In genomic region chr13:29508130-29508873, GRCh38 we compare ENCODE assay signal across 1 cellular context.
TF ChIP-seq lines count a peak whose summit lies in the region.

No MANE protein-coding gene starts in this region.

TF ChIP-seq in HepG2, 621 proteins besides CTCF, POLR2A, EP300 and RAD21 (continued from another document and continues in another):
- TF ChIP-seq FOXO4 (CRISPR knock-in tag; conservative IDR thresholded peaks at IDR 0.05) (no peak), ZNF558 (CRISPR knock-in tag; IDR thresholded peaks at IDR 0.05; ENCODE audit: borderline replicate concordance) (no peak), ATF5 (CRISPR knock-in tag; IDR thresholded peaks at IDR 0.05; ENCODE audit: low read depth) (no peak), SPEN (CRISPR knock-in tag; IDR thresholded peaks at IDR 0.05; ENCODE audit: low read depth) (no peak), CHD2 (IDR thresholded peaks at IDR 0.05; ENCODE audit: low read depth, low read length) (no peak), ERF (CRISPR knock-in tag; IDR thresholded peaks at IDR 0.05) (no peak), ZFP37 (CRISPR knock-in tag; IDR thresholded peaks at IDR 0.05; ENCODE audit: borderline replicate concordance) (no peak), RFX1 (IDR thresholded peaks at IDR 0.05) (no peak), RFX3 (CRISPR knock-in tag; IDR thresholded peaks at IDR 0.05) (no peak), HES4 (CRISPR knock-in tag; IDR thresholded peaks at IDR 0.05; ENCODE audit: borderline replicate concordance) (no peak), MEIS1 (CRISPR knock-in tag; IDR thresholded peaks at IDR 0.05; ENCODE audit: borderline replicate concordance) (no peak), ZNF510 (CRISPR knock-in tag; IDR thresholded peaks at IDR 0.05; ENCODE audit: low read depth) (no peak), HOXD1 (CRISPR knock-in tag; IDR thresholded peaks at IDR 0.05) (no peak), ZNF224 (CRISPR knock-in tag; IDR thresholded peaks at IDR 0.05) (peak; percentile 74; the same call in 1 of the 2 replicates), ZNF530 (CRISPR knock-in tag; IDR thresholded peaks at IDR 0.05; ENCODE audit: low read depth) (no peak), ZBTB7A (CRISPR knock-in tag; IDR thresholded peaks at IDR 0.05) (no peak), ZNF790 (CRISPR knock-in tag; IDR thresholded peaks at IDR 0.05; ENCODE audit: borderline replicate concordance) (no peak), SMYD3 (CRISPR knock-in tag; IDR thresholded peaks at IDR 0.05) (no peak), ZNF17 (CRISPR knock-in tag; IDR thresholded peaks at IDR 0.05) (no peak), ZNF160 (CRISPR knock-in tag; IDR thresholded peaks at IDR 0.05) (no peak), SMARCC2 (IDR thresholded peaks at IDR 0.05) (no peak), ZNF24 (IDR thresholded peaks at IDR 0.05) (no peak), PRDM15 (CRISPR knock-in tag; IDR thresholded peaks at IDR 0.05) (no peak), ZNF550 (CRISPR knock-in tag; IDR thresholded peaks at IDR 0.05; ENCODE audit: borderline replicate concordance) (no peak), SRF (IDR thresholded peaks at IDR 0.05; ENCODE audit: low read depth, low read length) (no peak), HNF4A (CRISPR knock-in tag; IDR thresholded peaks at IDR 0.05) (peak; percentile 65)
- TF ChIP-seq, protein P1, sequence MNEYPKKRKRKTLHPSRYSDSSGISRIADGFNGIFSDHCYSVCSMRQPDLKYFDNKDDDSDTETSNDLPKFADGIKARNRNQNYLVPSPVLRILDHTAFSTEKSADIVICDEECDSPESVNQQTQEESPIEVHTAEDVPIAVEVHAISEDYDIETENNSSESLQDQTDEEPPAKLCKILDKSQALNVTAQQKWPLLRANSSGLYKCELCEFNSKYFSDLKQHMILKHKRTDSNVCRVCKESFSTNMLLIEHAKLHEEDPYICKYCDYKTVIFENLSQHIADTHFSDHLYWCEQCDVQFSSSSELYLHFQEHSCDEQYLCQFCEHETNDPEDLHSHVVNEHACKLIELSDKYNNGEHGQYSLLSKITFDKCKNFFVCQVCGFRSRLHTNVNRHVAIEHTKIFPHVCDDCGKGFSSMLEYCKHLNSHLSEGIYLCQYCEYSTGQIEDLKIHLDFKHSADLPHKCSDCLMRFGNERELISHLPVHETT (CRISPR knock-in tag; conservative IDR thresholded peaks at IDR 0.05): no peak
- TF ChIP-seq, protein P2, sequence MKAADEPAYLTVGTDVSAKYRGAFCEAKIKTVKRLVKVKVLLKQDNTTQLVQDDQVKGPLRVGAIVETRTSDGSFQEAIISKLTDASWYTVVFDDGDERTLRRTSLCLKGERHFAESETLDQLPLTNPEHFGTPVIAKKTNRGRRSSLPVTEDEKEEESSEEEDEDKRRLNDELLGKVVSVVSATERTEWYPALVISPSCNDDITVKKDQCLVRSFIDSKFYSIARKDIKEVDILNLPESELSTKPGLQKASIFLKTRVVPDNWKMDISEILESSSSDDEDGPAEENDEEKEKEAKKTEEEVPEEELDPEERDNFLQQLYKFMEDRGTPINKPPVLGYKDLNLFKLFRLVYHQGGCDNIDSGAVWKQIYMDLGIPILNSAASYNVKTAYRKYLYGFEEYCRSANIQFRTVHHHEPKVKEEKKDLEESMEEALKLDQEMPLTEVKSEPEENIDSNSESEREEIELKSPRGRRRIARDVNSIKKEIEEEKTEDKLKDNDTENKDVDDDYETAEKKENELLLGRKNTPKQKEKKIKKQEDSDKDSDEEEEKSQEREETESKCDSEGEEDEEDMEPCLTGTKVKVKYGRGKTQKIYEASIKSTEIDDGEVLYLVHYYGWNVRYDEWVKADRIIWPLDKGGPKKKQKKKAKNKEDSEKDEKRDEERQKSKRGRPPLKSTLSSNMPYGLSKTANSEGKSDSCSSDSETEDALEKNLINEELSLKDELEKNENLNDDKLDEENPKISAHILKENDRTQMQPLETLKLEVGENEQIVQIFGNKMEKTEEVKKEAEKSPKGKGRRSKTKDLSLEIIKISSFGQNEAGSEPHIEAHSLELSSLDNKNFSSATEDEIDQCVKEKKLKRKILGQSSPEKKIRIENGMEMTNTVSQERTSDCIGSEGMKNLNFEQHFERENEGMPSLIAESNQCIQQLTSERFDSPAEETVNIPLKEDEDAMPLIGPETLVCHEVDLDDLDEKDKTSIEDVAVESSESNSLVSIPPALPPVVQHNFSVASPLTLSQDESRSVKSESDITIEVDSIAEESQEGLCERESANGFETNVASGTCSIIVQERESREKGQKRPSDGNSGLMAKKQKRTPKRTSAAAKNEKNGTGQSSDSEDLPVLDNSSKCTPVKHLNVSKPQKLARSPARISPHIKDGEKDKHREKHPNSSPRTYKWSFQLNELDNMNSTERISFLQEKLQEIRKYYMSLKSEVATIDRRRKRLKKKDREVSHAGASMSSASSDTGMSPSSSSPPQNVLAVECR (CRISPR knock-in tag; IDR thresholded peaks at IDR 0.05; ENCODE audit: borderline replicate concordance): no peak
- TF ChIP-seq, protein P3, sequence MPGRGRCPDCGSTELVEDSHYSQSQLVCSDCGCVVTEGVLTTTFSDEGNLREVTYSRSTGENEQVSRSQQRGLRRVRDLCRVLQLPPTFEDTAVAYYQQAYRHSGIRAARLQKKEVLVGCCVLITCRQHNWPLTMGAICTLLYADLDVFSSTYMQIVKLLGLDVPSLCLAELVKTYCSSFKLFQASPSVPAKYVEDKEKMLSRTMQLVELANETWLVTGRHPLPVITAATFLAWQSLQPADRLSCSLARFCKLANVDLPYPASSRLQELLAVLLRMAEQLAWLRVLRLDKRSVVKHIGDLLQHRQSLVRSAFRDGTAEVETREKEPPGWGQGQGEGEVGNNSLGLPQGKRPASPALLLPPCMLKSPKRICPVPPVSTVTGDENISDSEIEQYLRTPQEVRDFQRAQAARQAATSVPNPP (CRISPR knock-in tag; IDR thresholded peaks at IDR 0.05): no peak
- TF ChIP-seq, protein P4, sequence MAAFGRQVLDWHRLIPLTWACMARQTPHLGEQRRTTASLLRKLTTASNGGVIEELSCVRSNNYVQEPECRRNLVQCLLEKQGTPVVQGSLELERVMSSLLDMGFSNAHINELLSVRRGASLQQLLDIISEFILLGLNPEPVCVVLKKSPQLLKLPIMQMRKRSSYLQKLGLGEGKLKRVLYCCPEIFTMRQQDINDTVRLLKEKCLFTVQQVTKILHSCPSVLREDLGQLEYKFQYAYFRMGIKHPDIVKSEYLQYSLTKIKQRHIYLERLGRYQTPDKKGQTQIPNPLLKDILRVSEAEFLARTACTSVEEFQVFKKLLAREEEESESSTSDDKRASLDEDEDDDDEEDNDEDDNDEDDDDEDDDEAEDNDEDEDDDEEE (CRISPR knock-in tag; IDR thresholded peaks at IDR 0.05): no peak
- TF ChIP-seq, protein P5, sequence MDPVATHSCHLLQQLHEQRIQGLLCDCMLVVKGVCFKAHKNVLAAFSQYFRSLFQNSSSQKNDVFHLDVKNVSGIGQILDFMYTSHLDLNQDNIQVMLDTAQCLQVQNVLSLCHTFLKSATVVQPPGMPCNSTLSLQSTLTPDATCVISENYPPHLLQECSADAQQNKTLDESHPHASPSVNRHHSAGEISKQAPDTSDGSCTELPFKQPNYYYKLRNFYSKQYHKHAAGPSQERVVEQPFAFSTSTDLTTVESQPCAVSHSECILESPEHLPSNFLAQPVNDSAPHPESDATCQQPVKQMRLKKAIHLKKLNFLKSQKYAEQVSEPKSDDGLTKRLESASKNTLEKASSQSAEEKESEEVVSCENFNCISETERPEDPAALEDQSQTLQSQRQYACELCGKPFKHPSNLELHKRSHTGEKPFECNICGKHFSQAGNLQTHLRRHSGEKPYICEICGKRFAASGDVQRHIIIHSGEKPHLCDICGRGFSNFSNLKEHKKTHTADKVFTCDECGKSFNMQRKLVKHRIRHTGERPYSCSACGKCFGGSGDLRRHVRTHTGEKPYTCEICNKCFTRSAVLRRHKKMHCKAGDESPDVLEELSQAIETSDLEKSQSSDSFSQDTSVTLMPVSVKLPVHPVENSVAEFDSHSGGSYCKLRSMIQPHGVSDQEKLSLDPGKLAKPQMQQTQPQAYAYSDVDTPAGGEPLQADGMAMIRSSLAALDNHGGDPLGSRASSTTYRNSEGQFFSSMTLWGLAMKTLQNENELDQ (CRISPR knock-in tag; IDR thresholded peaks at IDR 0.05; ENCODE audit: borderline replicate concordance): no peak
- TF ChIP-seq, protein P6, sequence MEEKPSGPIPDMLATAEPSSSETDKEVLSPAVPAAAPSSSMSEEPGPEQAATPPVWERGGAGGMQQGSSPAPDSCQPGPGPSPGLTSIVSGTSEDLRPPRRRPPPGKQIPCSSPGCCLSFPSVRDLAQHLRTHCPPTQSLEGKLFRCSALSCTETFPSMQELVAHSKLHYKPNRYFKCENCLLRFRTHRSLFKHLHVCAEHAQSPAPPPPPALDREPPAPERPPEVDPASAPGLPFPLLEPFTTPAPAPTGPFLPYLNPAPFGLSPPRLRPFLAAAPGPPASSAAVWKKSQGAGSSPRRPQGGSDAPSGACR (CRISPR knock-in tag; IDR thresholded peaks at IDR 0.05): no peak
- TF ChIP-seq, protein P7, sequence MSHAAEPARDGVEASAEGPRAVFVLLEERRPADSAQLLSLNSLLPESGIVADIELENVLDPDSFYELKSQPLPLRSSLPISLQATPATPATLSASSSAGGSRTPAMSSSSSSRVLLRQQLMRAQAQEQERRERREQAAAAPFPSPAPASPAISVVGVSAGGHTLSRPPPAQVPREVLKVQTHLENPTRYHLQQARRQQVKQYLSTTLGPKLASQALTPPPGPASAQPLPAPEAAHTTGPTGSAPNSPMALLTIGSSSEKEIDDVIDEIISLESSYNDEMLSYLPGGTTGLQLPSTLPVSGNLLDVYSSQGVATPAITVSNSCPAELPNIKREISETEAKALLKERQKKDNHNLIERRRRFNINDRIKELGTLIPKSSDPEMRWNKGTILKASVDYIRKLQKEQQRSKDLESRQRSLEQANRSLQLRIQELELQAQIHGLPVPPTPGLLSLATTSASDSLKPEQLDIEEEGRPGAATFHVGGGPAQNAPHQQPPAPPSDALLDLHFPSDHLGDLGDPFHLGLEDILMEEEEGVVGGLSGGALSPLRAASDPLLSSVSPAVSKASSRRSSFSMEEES (CRISPR knock-in tag; IDR thresholded peaks at IDR 0.05): no peak
